ENCODE assay signal across 8 cellular contexts in genomic region chr17:42773290-42774035, GRCh38. TPM values are rescaled to one million over a fixed set of nuclear protein-coding genes. Genes with fewer than 3 reads are reported as not detected.
DNase-seq lines count a peak whose midpoint lies in the region; ATAC-seq, FAIRE-seq and TF ChIP-seq lines count a peak whose summit lies in the region.

Gene VPS25 (plus strand): TSS chr17:42773449. CDS start chr17:42773476, 27 bp downstream.

- peak; percentile 79 for FAIRE-seq in GM12891 (lab: Jason Lieb, UNC)

- H3K27me3 ChIP-seq in dorsolateral prefrontal cortex (no peaks in the 10 kb centered on the region), right lobe of liver (no peaks in the 10 kb centered on the region)

- intact Hi-C loops in dorsolateral prefrontal cortex (cut with DNase I) (no loop called here), right lobe of liver (cut with DNase I) (no loop called here)

- peak within 1 kb of the TSS; percentile 68 to 99 (median 87) for H3K4me3 ChIP-seq in dorsolateral prefrontal cortex
- H3K4me3 ChIP-seq in right lobe of liver, result peak within 1 kb of the TSS; percentile 74 to 95 (median 80)

- TF ChIP-seq CTCF in dorsolateral prefrontal cortex (IDR thresholded peaks at IDR 0.05 in 54 of 56, conservative IDR thresholded peaks at IDR 0.05 in 2 of 56; ENCODE audit: low read depth in 1 of 56, partially characterized antibody in 56 of 56) (peak in 51 of 56 donors; percentile 18 to 66 (median 44)), right lobe of liver (IDR thresholded peaks at IDR 0.05) (peak in 1 of 4 donors; percentile 13)

- H3K9me3 ChIP-seq in right lobe of liver, result no peaks in the 10 kb centered on the region

- ATAC-seq in HG03432 (IDR thresholded peaks at IDR 0.05; ENCODE audit: unreplicated experiment), result peak; percentile 77
- peak; percentile 96 to 99 (median 98) for ATAC-seq in right lobe of liver
- no peak for ATAC-seq in GM18519 (IDR thresholded peaks at IDR 0.05; ENCODE audit: low FRiP score, unreplicated experiment)

- peak; percentile 81 for DNase-seq in GM12891 (ENCODE audit: insufficient read length, low spot score)
- peak; percentile 30 for DNase-seq in NCI-H748 treated with DMSO at 0.1 percent for 48 hours (lab: John Stamatoyannopoulos, UW)
- DNase-seq in activated CD4-positive, alpha-beta T cell treated with anti-CD3 and anti-CD28 coated beads, Interleukin-2, amount 50 U/mL, for 4 hours, result peak; percentile 58 to 64
- peak; percentile 71 to 91 (median 82) for DNase-seq in dorsolateral prefrontal cortex
- DNase-seq in right lobe of liver, result peak; percentile 72 to 81 (median 81)
- DNase-seq in stimulated activated CD4-positive, alpha-beta T cell treated with anti-CD3 and anti-CD28 coated beads, Interleukin-4, amount 100 ng/mL, for 24 hours, result peak; percentile 81

- peak within 1 kb of the TSS in 57 of 59 donors; percentile 7 to 93 (median 80) for H3K27ac ChIP-seq in dorsolateral prefrontal cortex
- peak within 1 kb of the TSS; percentile 49 to 85 (median 72) for H3K27ac ChIP-seq in right lobe of liver

- H3K36me3 ChIP-seq in right lobe of liver, result peaks cover 0 to 27% (median 14%) of the 10 kb centered on the region in 4 donors

- TF ChIP-seq POLR2A in GM12891 (IDR thresholded peaks at IDR 0.05; ENCODE audit: low read depth, low read length) (peak; percentile 96), right lobe of liver (IDR thresholded peaks at IDR 0.05) (peak; percentile 51)

- WGBS in right lobe of liver (ENCODE audit: insufficient coverage, low coverage, low lambda C conversion rate, missing lambda C conversion rate), result 2% methylated on average over 6 of the region's 39 CpGs

- no peaks in the 10 kb centered on the region for H3K4me1 ChIP-seq in right lobe of liver

TF ChIP-seq in GM12891, 5 proteins besides CTCF, POLR2A, EP300 and RAD21:
- TF ChIP-seq SPI1 (IDR thresholded peaks at IDR 0.05; ENCODE audit: low read depth, low read length), result peak; percentile 32; the same call in 1 of the 2 replicates
- peak; percentile 97 for TF ChIP-seq POLR2AphosphoS5 (IDR thresholded peaks at IDR 0.05; ENCODE audit: low read depth, low read length)
- TF ChIP-seq POU2F2 (IDR thresholded peaks at IDR 0.05; ENCODE audit: low read depth, low read length), result peak; percentile 84; the same call in 1 of the 2 replicates
- no peak for TF ChIP-seq PAX5 (IDR thresholded peaks at IDR 0.05; ENCODE audit: insufficient read depth, low read length, severe bottlenecking)
- TF ChIP-seq TAF1 (IDR thresholded peaks at IDR 0.05; ENCODE audit: low read depth, low read length), result peak; percentile 99

RNA-seq across cellular contexts. Expression of gene VPS25, which starts in this region (rescaled TPM):
- 101 TPM for polyA plus RNA-seq in GM12891 (2012; ENCODE audit: low read depth, missing spikeins)
- total RNA-seq in dorsolateral prefrontal cortex (10 to 100 TPM; 18.1 to 36.8 (median 28.2) TPM), right lobe of liver (10 to 100 TPM; 28.3 to 47.0 (median 33.6) TPM)

Comparison
In these comparisons a context has a peak if more than half of its experiments do, and no peak if none do; other contexts are left out.
1. DNase-seq: peak in every context shown above with its lines; median percentile 82 in dorsolateral prefrontal cortex; 81 in GM12891; 81 in right lobe of liver; 81 in stimulated activated CD4-positive, alpha-beta T cell treated with anti-CD3 and anti-CD28 coated beads, Interleukin-4, amount 100 ng/mL, for 24 hours; 61 in activated CD4-positive, alpha-beta T cell treated with anti-CD3 and anti-CD28 coated beads, Interleukin-2, amount 50 U/mL, for 4 hours; 30 in NCI-H748 treated with DMSO at 0.1 percent for 48 hours.